In genomic region chr12:9706081-9706685, GRCh38 we compare ENCODE assay signal across 16 cellular contexts. TPM values are rescaled to one million over a fixed set of nuclear protein-coding genes. Genes with fewer than 3 reads are reported as not detected.
DNase-seq lines count a peak whose midpoint lies in the region; ATAC-seq and TF ChIP-seq lines count a peak whose summit lies in the region.
"Had no signal": no experiment of that assay in that cellular context is flagged by ENCODE, and none has a peak within 500 bp of the region (broad histone marks: within the 10 kb centered on the region; RNA-seq: fewer than 3 reads in every experiment).

No MANE protein-coding gene starts in this region.

- peaks cover 77 to 85% (median 77%) of the 10 kb centered on the region in 3 donors for H3K4me1 Mint-ChIP-seq in T-cell
- no peaks in the 10 kb centered on the region for H3K4me1 Mint-ChIP-seq in Caco-2 (ENCODE audit: low read depth, unreplicated experiment)

- POLR2A ChIA-PET in T-cell (lab: Charles Lee) (interaction anchor here (0.6 to 0.9 kb wide), 4 partner anchors 12 to 60 kb away, joined by 3 to 6 read pairs (median 4); no protein-coding TSS in a partner anchor), Caco-2 (lab: Charles Lee) (no interaction called here)

- H3K36me3 ChIP-seq in Caco-2 (ENCODE audit: control insufficient read depth, insufficient read depth, low read length), result no peaks in the 10 kb centered on the region
- H3K36me3 ChIP-seq: gastrocnemius medialis had no signal

- BruUV-seq in Caco-2 (replicated peaks; lab: Mats Ljungman, UMichigan), result no TSS peak

- peak overlapping the region in 1 of 3 donors; percentile 65 for H3K4me3 Mint-ChIP-seq in T-cell
- H3K4me3 Mint-ChIP-seq in Caco-2 (ENCODE audit: unreplicated experiment), result no peak overlapping the region

- H3K27ac Mint-ChIP-seq in T-cell (peak overlapping the region; percentile 77 to 84), Caco-2 (ENCODE audit: unreplicated experiment) (no peak overlapping the region)

- no peak overlapping the region for H3K4me3 ChIP-seq in Caco-2 (ENCODE audit: low read depth, low read length)
- H3K4me3 ChIP-seq: gastrocnemius medialis had no signal

- H3K9me3 Mint-ChIP-seq in T-cell (peaks cover 6 to 24% (median 13%) of the 10 kb centered on the region in 3 donors), Caco-2 (ENCODE audit: unreplicated experiment) (no peaks in the 10 kb centered on the region)

- CTCF ChIA-PET in T-cell (lab: Charles Lee), result interaction anchor here (0.9 to 3.2 kb wide), 7 partner anchors 37 to 72 kb away, joined by 3 to 41 read pairs (median 4); partner anchors contain the start of gene CLEC2D (in 1 of the 2)
- CTCF ChIA-PET in Caco-2 (lab: Charles Lee), result interaction anchor here (0.6 kb wide), 1 partner anchor 314 kb away, joined by 3 read pairs; no protein-coding TSS in a partner anchor

- H3K9me3 ChIP-seq in Caco-2, result no peaks in the 10 kb centered on the region
- H3K9me3 ChIP-seq: gastrocnemius medialis had no signal

- H3K36me3 Mint-ChIP-seq in T-cell (peaks cover 22% of the 10 kb centered on the region), Caco-2 (ENCODE audit: insufficient read depth, unreplicated experiment) (no peaks in the 10 kb centered on the region)

- TF ChIP-seq CTCF in Caco-2 (IDR thresholded peaks at IDR 0.05; ENCODE audit: insufficient read depth in 1 of 2, low read depth in 1 of 2, low read length in 1 of 2, severe bottlenecking in 1 of 2, unreplicated experiment in 1 of 2), result no peak

- H3K27me3 ChIP-seq in Caco-2 (replicated peaks; ENCODE audit: control insufficient read depth, insufficient read depth, low read length), result no peaks in the 10 kb centered on the region; the same call in 1 of the 2 replicates
- H3K27me3 ChIP-seq: gastrocnemius medialis had no signal

- H3K27me3 Mint-ChIP-seq in T-cell (no peaks in the 10 kb centered on the region), Caco-2 (ENCODE audit: insufficient read depth, unreplicated experiment) (peaks cover 7% of the 10 kb centered on the region)

- no peaks in the 10 kb centered on the region for H3K4me1 ChIP-seq in Caco-2
- H3K4me1 ChIP-seq: gastrocnemius medialis had no signal

- no peak for ATAC-seq in T-cell (replicated peaks in 1 of 4)
- no peak for ATAC-seq in GM18519 (IDR thresholded peaks at IDR 0.05; ENCODE audit: low FRiP score, unreplicated experiment)
- ATAC-seq: gastrocnemius medialis had no signal

- intact Hi-C loops in Caco-2 (cut with micrococcal nuclease; ENCODE audit: unreplicated experiment), result loop anchor here (5.0 kb wide), 1 partner anchor 329 kb away; no protein-coding TSS in a partner anchor

- DNase-seq in CD1c-positive myeloid dendritic cell (ENCODE audit: extremely low spot score) (peak; percentile 37), DMS53 treated with DMSO at 0.1 percent for 48 hours (lab: John Stamatoyannopoulos, UW; ENCODE audit: unreplicated experiment) (peak; percentile 36), T-cell (no peak), fibroblast of peridontal ligament (ENCODE audit: extremely low read depth) (peak; percentile 29), Caco-2 (no peak), HK-2 (ENCODE audit: unreplicated experiment) (no peak), NCI-H446 (lab: John Stamatoyannopoulos, UW) (no peak)
- DNase-seq: gastrocnemius medialis, KG1, mesendoderm, NCI-H2029, NCI-H748 treated with DMSO at 0.1 percent for 48 hours, occipital lobe, SIG-M5 had no signal

RNA-seq across cellular contexts. Expression of gene CLECL1, which starts 26.7 kb away (rescaled TPM):
- 1 to 10 TPM; 1.1 to 4.4 (median 2.9) TPM for total RNA-seq in T-cell
- total RNA-seq in Caco-2 (2022), result not detected in 2 replicates
- total RNA-seq: gastrocnemius medialis, H4, occipital lobe had no signal

RNA-seq across cellular contexts. Expression of gene CLEC2D, which starts 36.7 kb away (rescaled TPM):
- total RNA-seq in T-cell (100 to 1,000 TPM; 217 to 338 (median 311) TPM), Caco-2 (2022) (6.6 and 8.5 TPM in 2 replicates)

RNA-seq across cellular contexts. Expression of gene CD69, which starts 54.5 kb away (rescaled TPM):
- 100 to 1,000 TPM in 2 of 5 donors, 10 to 100 TPM in 3; 36.7 to 746 (median 39.4) TPM for total RNA-seq in T-cell
- total RNA-seq in Caco-2 (2022), result not detected in 2 replicates
- total RNA-seq: H4 had no signal

Comparison
In these comparisons a context has a peak if more than half of its experiments do, and no peak if none do; other contexts are left out.
1. DNase-seq: peak in CD1c-positive myeloid dendritic cell (single experiment), DMS53 treated with DMSO at 0.1 percent for 48 hours (single experiment) and fibroblast of peridontal ligament (single experiment); none in T-cell (0 of 34), Caco-2 (0 of 2), HK-2 (single experiment) and NCI-H446 (0 of 2).
2. RNA of gene CLEC2D, which starts 36.7 kb away (total RNA-seq): 217 to 338 TPM in T-cell; 6.6 to 8.5 TPM in Caco-2; every median in the first group is over 10 times any median in the second.
3. RNA of gene CD69, which starts 54.5 kb away (total RNA-seq): 36.7 to 746 TPM in T-cell; not detected in Caco-2; every median in the first group is over 10 times any median in the second.